ENCODE assay signal across 7 cellular contexts in genomic region chr1:26697441-26697977, GRCh38. TPM values are rescaled to one million over a fixed set of nuclear protein-coding genes. Genes with fewer than 3 reads are reported as not detected.
DNase-seq lines count a peak whose midpoint lies in the region; TF ChIP-seq lines count a peak whose summit lies in the region.

No MANE protein-coding gene starts in this region.

- peaks cover 43% of the 10 kb centered on the region for H3K36me3 ChIP-seq in OCI-LY7 (ENCODE audit: insufficient read depth, low read length)
- no peaks in the 10 kb centered on the region for H3K36me3 ChIP-seq in fibroblast of lung (ENCODE audit: control insufficient read depth, insufficient read depth, low read length)

- H3K27ac ChIP-seq in OCI-LY7 (ENCODE audit: low read depth, low read length, poor library complexity, severe bottlenecking) (peak overlapping the region; percentile 95), fibroblast of lung (ENCODE audit: insufficient read depth, low read length) (peak overlapping the region; percentile 77)

- peak overlapping the region; percentile 88 for H3K9ac ChIP-seq in fibroblast of lung (ENCODE audit: insufficient read depth, low read length)

- intact Hi-C loops in OCI-LY7 (cut with micrococcal nuclease; ENCODE audit: unreplicated experiment) = loop anchor here (2.0 kb wide), 1 partner anchor 27 kb away; no protein-coding TSS in a partner anchor

- H4K20me1 ChIP-seq in OCI-LY7 (ENCODE audit: insufficient read depth, low read length) (peaks cover 44% of the 10 kb centered on the region), fibroblast of lung (ENCODE audit: control insufficient read depth, extremely low read depth, insufficient read depth, low read length) (peaks cover 9% of the 10 kb centered on the region)

- H3K27me3 ChIP-seq in fibroblast of lung (ENCODE audit: control insufficient read depth, insufficient read depth, low read length) = no peaks in the 10 kb centered on the region

- H3K79me2 ChIP-seq in OCI-LY7 (ENCODE audit: insufficient read depth, low read depth, low read length) (peaks cover 73% of the 10 kb centered on the region), fibroblast of lung (ENCODE audit: control insufficient read depth, insufficient read depth, low read length) (peaks cover 65% of the 10 kb centered on the region)

- POLR2A ChIA-PET in OCI-LY7 (lab: Charles Lee) = interaction anchor here (0.7 to 4.0 kb wide), 9 partner anchors 8 to 168 kb away, joined by 3 to 24 read pairs (median 5); partner anchors contain the start of gene PIGV

- DNase-seq in GM13977 (ENCODE audit: low spot score) (peak; percentile 42), OCI-LY7 (ENCODE audit: low spot score) (peak; percentile 49), fibroblast of lung (ENCODE audit: low read depth in 2 of 2) (no peak), skeletal muscle cell (ENCODE audit: low read depth) (no peak), NOMO-1 (lab: John Stamatoyannopoulos, UW; ENCODE audit: unreplicated experiment in 2 of 2) (no peak), pons (ENCODE audit: low spot score) (no peak), HT-29 (ENCODE audit: low spot score) (no peak)

- H3K9me3 ChIP-seq in OCI-LY7 (ENCODE audit: low read length) (no peaks in the 10 kb centered on the region), fibroblast of lung (ENCODE audit: control insufficient read depth, insufficient read depth, low read depth, low read length) (no peaks in the 10 kb centered on the region)

- peak overlapping the region; percentile 87 for H3K4me3 ChIP-seq in OCI-LY7 (ENCODE audit: low read depth, low read length, poor library complexity, severe bottlenecking)
- H3K4me3 ChIP-seq in fibroblast of lung (replicated peaks in 1 of 4; ENCODE audit: control extremely low read depth in 1 of 4, insufficient read depth in 1 of 4, low read depth in 3 of 4, low read length in 4 of 4) = peak overlapping the region; percentile 73 to 97 (median 82)
- peak overlapping the region; percentile 75 for H3K4me3 ChIP-seq in skeletal muscle cell (ENCODE audit: low read depth, low read length)

- H2AFZ ChIP-seq in OCI-LY7 (ENCODE audit: low read length) (no peak overlapping the region), fibroblast of lung (ENCODE audit: low read length) (no peak overlapping the region)

- in situ Hi-C loops in GM13977 (cut with MboI; ENCODE audit: low pct_unique_long_range_greater_than_20kb, low sequenced_read_pairs, unreplicated experiment) = no loop called here

- H3K4me1 ChIP-seq in OCI-LY7 (ENCODE audit: insufficient read depth, low read length, poor library complexity, severe bottlenecking) (peaks cover 63% of the 10 kb centered on the region), fibroblast of lung (ENCODE audit: control insufficient read depth, extremely low read depth, insufficient read depth, low read length) (peaks cover 38% of the 10 kb centered on the region)

- H3K4me2 ChIP-seq in OCI-LY7 (ENCODE audit: low read length) (peak overlapping the region; percentile 75), fibroblast of lung (ENCODE audit: extremely low read depth, insufficient read depth, low read length) (peak overlapping the region; percentile 81)

- no TSS peak for BruUV-seq in OCI-LY7 (replicated peaks; lab: Mats Ljungman, UMichigan)

- no peaks in the 10 kb centered on the region for H3K9me2 ChIP-seq in OCI-LY7 (ENCODE audit: insufficient read depth, low read length)

- TF ChIP-seq CTCF in GM13977 (IDR thresholded peaks at IDR 0.05; ENCODE audit: extremely low read depth, insufficient read depth, missing control alignments) = no peak
- no peak for TF ChIP-seq CTCF in OCI-LY7 (conservative IDR thresholded peaks at IDR 0.05; ENCODE audit: low read length)
- no peak for TF ChIP-seq CTCF in fibroblast of lung (conservative IDR thresholded peaks at IDR 0.05 in 1 of 2, IDR thresholded peaks at IDR 0.05 in 1 of 2; ENCODE audit: low read depth in 1 of 2, low read length in 2 of 2)

- CTCF ChIA-PET in OCI-LY7 (lab: Charles Lee; ENCODE audit: unreplicated experiment) = interaction anchor here (0.6 to 1.0 kb wide), 4 partner anchors 9 to 1812 kb away, joined by 3 to 12 read pairs (median 5); no protein-coding TSS in a partner anchor

RNA-seq across cellular contexts. Expression of gene ARID1A, which starts 1.7 kb away (rescaled TPM):
- 51.8 and 55.2 TPM in 2 replicates for total RNA-seq in OCI-LY7 (2014; rRNA removed; shearing (Covaris generic))
- total RNA-seq in OCI-LY7 (2022) = 123 and 128 TPM in 2 replicates
- 10.3 and 16.0 TPM in 2 replicates for total RNA-seq in fibroblast of lung
- polyA plus RNA-seq in fibroblast of lung = 12.9 and 18.0 TPM in 2 replicates
- 24.5 and 29.0 TPM in 2 replicates for polyA plus RNA-seq in fibroblast of lung (2012)
- polyA minus RNA-seq in fibroblast of lung (ENCODE audit: low replicate concordance) = 97.0 and 130 TPM in 2 replicates
- 28.4 and 37.2 TPM in 2 replicates for total RNA-seq in HT-29 (2014; rRNA removed; shearing (Covaris generic))

Comparison
In these comparisons a context has a peak if more than half of its experiments do, and no peak if none do; other contexts are left out.
1. DNase-seq: peak in GM13977 (single experiment) and OCI-LY7 (single experiment); none in fibroblast of lung (0 of 2), skeletal muscle cell (single experiment), NOMO-1 (0 of 2), pons (single experiment) and HT-29 (single experiment).
2. Peak in every context shown above with its lines, with median percentiles within 50 percentile points of each other: H3K4me3 ChIP-seq.